ENCODE assay signal across 10 cellular contexts in the genomic region with DNA sequence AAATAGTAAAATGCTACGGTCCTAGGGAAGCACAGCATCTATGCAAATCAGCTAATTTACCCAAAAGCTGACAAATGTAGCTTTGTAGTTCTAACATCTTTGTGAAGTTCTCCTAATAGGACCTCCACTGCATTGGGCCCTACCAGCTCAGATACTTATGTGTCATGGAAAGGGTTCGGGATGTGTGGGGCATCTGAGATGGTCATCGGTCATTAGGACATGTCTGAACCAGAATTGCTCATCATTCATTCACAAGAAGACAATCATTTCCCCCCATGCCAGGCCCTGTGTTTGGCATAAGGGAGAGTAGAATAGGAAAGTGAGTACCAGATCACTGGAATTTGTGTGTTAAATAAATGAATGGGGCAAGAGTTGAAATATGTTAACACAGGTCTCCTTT. TPM values are rescaled to one million over a fixed set of nuclear protein-coding genes. Genes with fewer than 3 reads are reported as not detected.
A peak's percentile ranks its signal among the peaks of the same experiment; 100 is the strongest.
DNase-seq lines count a peak whose midpoint lies in the region; ATAC-seq and TF ChIP-seq lines count a peak whose summit lies in the region.
"Had no signal": no experiment of that assay in that cellular context is flagged by ENCODE, and none has a peak within 500 bp of the region (broad histone marks: within the 10 kb centered on the region; RNA-seq: fewer than 3 reads in every experiment).

No MANE protein-coding gene starts in this region.

- DNase-seq in 8988T, result peak; percentile 26
- peak; percentile 75 for DNase-seq in HT1080 (ENCODE audit: low read depth)
- no peak for DNase-seq in WTC11 (ENCODE audit: low spot score)
- peak; percentile 41 for DNase-seq in iris pigment epithelial cell (ENCODE audit: low read depth)
- no peak for DNase-seq in germinal center (ENCODE audit: low spot score)
- no peak for DNase-seq in body of pancreas
- DNase-seq in spleen, result no peak
- DNase-seq: Caco-2, testis had no signal

- CTCF ChIA-PET in WTC11 (lab: Charles Lee), result interaction anchor here (1.2 to 2.0 kb wide), 4 partner anchors 77 to 355 kb away, joined by 4 to 6 read pairs (median 4); no protein-coding TSS in a partner anchor

- TF ChIP-seq CTCF in WTC11 (IDR thresholded peaks at IDR 0.05) (no peak), body of pancreas (IDR thresholded peaks at IDR 0.05) (no peak), spleen (IDR thresholded peaks at IDR 0.05 in 8 of 11, conservative IDR thresholded peaks at IDR 0.05 in 3 of 11) (no peak)

- intact Hi-C loops in body of pancreas (cut with DNase I) (no loop called here), spleen (cut with DNase I; ENCODE audit: low total_unique reads) (loop anchor here (5.0 kb wide), 1 partner anchor 264 kb away; no protein-coding TSS in a partner anchor)

- H3K27me3 ChIP-seq in body of pancreas (no peaks in the 10 kb centered on the region), spleen (replicated peaks in 1 of 7) (no peaks in the 10 kb centered on the region)
- H3K27me3 ChIP-seq: testis had no signal

- H3K4me3 ChIP-seq in body of pancreas, result no peak overlapping the region
- no peak overlapping the region for H3K4me3 ChIP-seq in spleen
- H3K4me3 ChIP-seq: testis had no signal

- H3K27ac ChIP-seq in body of pancreas, result peak overlapping the region in 2 of 4 donors; percentile 30 to 38
- H3K27ac ChIP-seq in spleen, result peak overlapping the region in 1 of 8 donors; percentile 8
- H3K27ac ChIP-seq: testis had no signal

- TF ChIP-seq POLR2A in body of pancreas (IDR thresholded peaks at IDR 0.05), result no peak
- TF ChIP-seq POLR2A in spleen (IDR thresholded peaks at IDR 0.05), result no peak

- H3K9me3 ChIP-seq in body of pancreas (no peaks in the 10 kb centered on the region), spleen (no peaks in the 10 kb centered on the region)
- H3K9me3 ChIP-seq: Caco-2, testis had no signal

- H3K4me3 Mint-ChIP-seq in WTC11, result no peak overlapping the region

- H3K4me1 ChIP-seq in body of pancreas, result peaks cover 10% of the 10 kb centered on the region
- peaks cover 0 to 8% (median 2%) of the 10 kb centered on the region in 6 donors for H3K4me1 ChIP-seq in spleen
- H3K4me1 ChIP-seq: testis had no signal

- H3K9me3 Mint-ChIP-seq in WTC11, result no peaks in the 10 kb centered on the region

- WGBS in body of pancreas, 2 donors, result 75 to 79% methylated on average over 3 of the region's 3 CpGs
- 66 to 86% (median 84%) methylated on average over 3 of the region's 3 CpGs for WGBS in spleen, 5 donors

- ATAC-seq in WTC11, result no peak
- no peak for ATAC-seq in GM18517 (IDR thresholded peaks at IDR 0.05; ENCODE audit: unreplicated experiment)
- no peak for ATAC-seq in body of pancreas

- H3K36me3 ChIP-seq in body of pancreas (replicated peaks in 1 of 2; ENCODE audit: insufficient read depth in 1 of 2, low read depth in 2 of 2) (peaks cover 0 to 2% of the 10 kb centered on the region in 2 donors), spleen (peaks cover 0 to 18% (median 0%) of the 10 kb centered on the region in 6 donors)

- H3K36me3 Mint-ChIP-seq in WTC11, result peaks cover 11% of the 10 kb centered on the region

- peak overlapping the region; percentile 84 for H3K27ac Mint-ChIP-seq in WTC11

- POLR2A ChIA-PET in WTC11 (lab: Charles Lee), result no interaction called here

- H3K4me1 Mint-ChIP-seq in WTC11, result peaks cover 29% of the 10 kb centered on the region

- H3K27me3 Mint-ChIP-seq in WTC11 (ENCODE audit: low read depth), result no peaks in the 10 kb centered on the region; the same call in 1 of the 2 replicates

TF ChIP-seq in WTC11, 78 proteins besides CTCF, POLR2A, EP300 and RAD21:
- TF ChIP-seq PRRX2 (CRISPR knock-in tag; IDR thresholded peaks at IDR 0.05), result no peak
- no peak for TF ChIP-seq GRHL2 (CRISPR knock-in tag; IDR thresholded peaks at IDR 0.05; ENCODE audit: insufficient replicate concordance, severe bottlenecking)
- no peak for TF ChIP-seq IRF2 (CRISPR knock-in tag; IDR thresholded peaks at IDR 0.05; ENCODE audit: borderline replicate concordance, low read depth)
- TF ChIP-seq, protein P1, sequence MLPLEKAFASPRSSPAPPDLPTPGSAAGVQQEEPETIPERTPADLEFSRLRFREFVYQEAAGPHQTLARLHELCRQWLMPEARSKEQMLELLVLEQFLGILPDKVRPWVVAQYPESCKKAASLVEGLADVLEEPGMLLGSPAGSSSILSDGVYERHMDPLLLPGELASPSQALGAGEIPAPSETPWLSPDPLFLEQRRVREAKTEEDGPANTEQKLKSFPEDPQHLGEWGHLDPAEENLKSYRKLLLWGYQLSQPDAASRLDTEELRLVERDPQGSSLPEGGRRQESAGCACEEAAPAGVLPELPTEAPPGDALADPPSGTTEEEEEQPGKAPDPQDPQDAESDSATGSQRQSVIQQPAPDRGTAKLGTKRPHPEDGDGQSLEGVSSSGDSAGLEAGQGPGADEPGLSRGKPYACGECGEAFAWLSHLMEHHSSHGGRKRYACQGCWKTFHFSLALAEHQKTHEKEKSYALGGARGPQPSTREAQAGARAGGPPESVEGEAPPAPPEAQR (CRISPR knock-in tag; IDR thresholded peaks at IDR 0.05), result no peak
- TF ChIP-seq NR3C1 (CRISPR knock-in tag; conservative IDR thresholded peaks at IDR 0.05; ENCODE audit: low read depth), result no peak
- TF ChIP-seq, protein P2, sequence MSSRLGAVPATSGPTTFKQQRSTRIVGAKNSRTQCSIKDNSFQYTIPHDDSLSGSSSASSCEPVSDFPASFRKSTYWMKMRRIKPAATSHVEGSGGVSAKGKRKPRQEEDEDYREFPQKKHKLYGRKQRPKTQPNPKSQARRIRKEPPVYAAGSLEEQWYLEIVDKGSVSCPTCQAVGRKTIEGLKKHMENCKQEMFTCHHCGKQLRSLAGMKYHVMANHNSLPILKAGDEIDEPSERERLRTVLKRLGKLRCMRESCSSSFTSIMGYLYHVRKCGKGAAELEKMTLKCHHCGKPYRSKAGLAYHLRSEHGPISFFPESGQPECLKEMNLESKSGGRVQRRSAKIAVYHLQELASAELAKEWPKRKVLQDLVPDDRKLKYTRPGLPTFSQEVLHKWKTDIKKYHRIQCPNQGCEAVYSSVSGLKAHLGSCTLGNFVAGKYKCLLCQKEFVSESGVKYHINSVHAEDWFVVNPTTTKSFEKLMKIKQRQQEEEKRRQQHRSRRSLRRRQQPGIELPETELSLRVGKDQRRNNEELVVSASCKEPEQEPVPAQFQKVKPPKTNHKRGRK (CRISPR knock-in tag; IDR thresholded peaks at IDR 0.05; ENCODE audit: borderline replicate concordance), result no peak
- TF ChIP-seq, protein P3, sequence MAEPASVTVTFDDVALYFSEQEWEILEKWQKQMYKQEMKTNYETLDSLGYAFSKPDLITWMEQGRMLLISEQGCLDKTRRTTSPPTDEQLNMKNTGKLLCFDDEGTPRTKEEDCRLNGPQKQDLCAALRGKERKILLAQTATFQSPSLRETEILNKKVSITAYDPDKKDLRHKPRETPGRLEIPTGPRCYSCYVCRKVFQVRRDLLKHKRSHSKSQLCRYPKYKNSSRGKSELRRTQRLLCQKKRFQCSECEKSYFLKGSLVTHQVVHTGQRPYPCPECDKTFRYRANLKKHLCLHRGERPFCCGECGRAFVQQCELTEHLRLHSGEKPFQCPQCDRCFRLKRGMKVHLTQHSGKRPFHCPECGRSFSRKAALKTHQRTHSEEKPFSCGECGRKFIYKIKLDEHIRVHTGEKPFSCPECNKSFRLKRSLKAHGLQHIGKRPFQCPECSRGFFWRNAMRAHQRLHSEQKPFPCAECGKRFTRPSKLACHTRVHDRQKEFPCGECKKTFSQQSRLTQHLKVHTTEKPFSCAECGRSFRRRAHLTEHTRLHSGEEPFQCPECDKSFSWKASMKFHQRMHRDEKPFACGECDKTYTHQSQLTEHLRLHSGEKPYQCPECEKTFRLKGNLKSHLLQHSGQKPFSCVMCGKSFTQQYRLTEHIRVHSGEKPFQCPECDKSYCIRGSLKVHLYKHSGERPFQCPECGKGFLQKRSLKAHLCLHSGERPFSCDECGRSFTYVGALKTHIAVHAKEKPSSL (CRISPR knock-in tag; conservative IDR thresholded peaks at IDR 0.05), result no peak
- no peak for TF ChIP-seq FOXP1 (CRISPR knock-in tag; IDR thresholded peaks at IDR 0.05; ENCODE audit: borderline replicate concordance)
TF ChIP-seq in WTC11: peak in this region for 0.

RNA-seq across cellular contexts. Expression of gene PWWP2A, which starts 35.7 kb away (rescaled TPM):
- 10.2 and 12.6 TPM in 2 replicates for total RNA-seq in HT1080 (2014; rRNA removed; shearing (Covaris generic))
- polyA plus RNA-seq in HT1080 (2015; cell fraction: cytosol; rRNA removed), result 11.2 and 12.3 TPM in 2 replicates
- 18.0 and 21.4 TPM in 2 replicates for polyA plus RNA-seq in HT1080 (2015; cell fraction: nucleus; rRNA removed)
- total RNA-seq in WTC11 (2021), result 61.1 to 63.8 TPM (median 62.4 TPM) in 3 replicates
- total RNA-seq in body of pancreas, result 10 to 100 TPM; 27.0 to 75.5 TPM
- total RNA-seq in spleen, result 10 to 100 TPM; 24.9 to 36.7 (median 29.4) TPM
- 10 to 100 TPM in 2 of 3 donors, 1 to 10 TPM in 1; 8.5 to 12.0 (median 10.7) TPM for polyA plus RNA-seq in spleen

Comparison
In these comparisons a context has a peak if more than half of its experiments do, and no peak if none do; other contexts are left out.
1. DNase-seq: peak in 8988T (single experiment), HT1080 (single experiment) and iris pigment epithelial cell (single experiment); none in WTC11 (single experiment), germinal center (single experiment), body of pancreas (0 of 4) and spleen (single experiment).